ENCODE assay signal across 8 cellular contexts in the genomic region with DNA sequence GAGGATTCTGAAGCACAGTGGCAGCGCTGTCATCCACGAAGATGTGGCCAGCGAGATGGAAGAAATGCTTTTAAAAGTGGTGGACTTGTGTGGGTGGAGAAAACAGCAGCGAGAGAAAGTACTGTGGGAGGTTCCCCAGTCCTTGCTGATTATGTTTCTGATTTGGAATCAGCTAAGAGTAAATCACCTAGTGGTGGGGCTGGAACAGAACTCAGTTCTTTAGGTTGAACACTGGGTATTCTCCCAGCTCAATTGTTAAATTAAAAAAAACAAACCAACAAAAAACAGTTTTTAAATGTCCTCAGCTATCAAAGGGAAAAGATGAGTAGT. TPM values are rescaled to one million over a fixed set of nuclear protein-coding genes. Genes with fewer than 3 reads are reported as not detected.
A peak's percentile ranks its signal among the peaks of the same experiment; 100 is the strongest.
DNase-seq lines count a peak whose midpoint lies in the region; ATAC-seq and TF ChIP-seq lines count a peak whose summit lies in the region.

No MANE protein-coding gene starts in this region.

- 0 to 1% (median 0%) methylated on average over 4 of the region's 4 CpGs for WGBS in heart left ventricle, 4 donors
- WGBS in sigmoid colon, 2 donors = 1% methylated on average over 4 of the region's 4 CpGs

- H3K36me3 Mint-ChIP-seq in CD8-positive, alpha-beta T cell = peaks cover 18% of the 10 kb centered on the region
- peaks cover 21% of the 10 kb centered on the region for H3K36me3 Mint-ChIP-seq in activated CD4-positive, alpha-beta memory T cell treated with anti-CD3 and anti-CD28 coated beads, Interleukin-2, amount 10 ng/mL, durations not matched to agents 7 days and 5 days (ENCODE audit: low read depth)

- TF ChIP-seq POLR2A in heart left ventricle (IDR thresholded peaks at IDR 0.05) (no peak), sigmoid colon (IDR thresholded peaks at IDR 0.05) (no peak)

- ATAC-seq in CD8-positive, alpha-beta T cell = peak; percentile 66
- peak; percentile 28 for ATAC-seq in GM19372 (IDR thresholded peaks at IDR 0.05; ENCODE audit: low read depth, unreplicated experiment)
- ATAC-seq in HG03442 (IDR thresholded peaks at IDR 0.05; ENCODE audit: unreplicated experiment) = peak; percentile 25
- peak in 1 of 4 donors; percentile 8 for ATAC-seq in heart left ventricle

- TF ChIP-seq CTCF in CD8-positive, alpha-beta T cell (IDR thresholded peaks at IDR 0.05) = peak; percentile 25
- TF ChIP-seq CTCF in heart left ventricle (IDR thresholded peaks at IDR 0.05) (peak in 2 of 12 donors; percentile 5 to 19), sigmoid colon (IDR thresholded peaks at IDR 0.05) (peak in 1 of 4 experiments; percentile 20)

- POLR2A ChIA-PET in CD8-positive, alpha-beta T cell (lab: Charles Lee) = no interaction called here
- POLR2A ChIA-PET in activated CD4-positive, alpha-beta memory T cell treated with anti-CD3 and anti-CD28 coated beads, Interleukin-2, amount 10 ng/mL, durations not matched to agents 7 days and 5 days (lab: Charles Lee) = no interaction called here

- peak overlapping the region; percentile 55 for H3K27ac ChIP-seq in CD8-positive, alpha-beta T cell (ENCODE audit: low read depth, low read length)
- H3K27ac ChIP-seq in heart left ventricle (peak overlapping the region; percentile 70 to 89 (median 80)), sigmoid colon (peak overlapping the region; percentile 77 to 90 (median 86))

- H3K36me3 ChIP-seq in CD8-positive, alpha-beta T cell (ENCODE audit: insufficient read depth, low read length) = no peaks in the 10 kb centered on the region
- H3K36me3 ChIP-seq in heart left ventricle (peaks cover 0 to 30% (median 15%) of the 10 kb centered on the region in 9 donors), sigmoid colon (peaks cover 0 to 20% (median 4%) of the 10 kb centered on the region in 4 donors)

- no peaks in the 10 kb centered on the region for H3K9me3 ChIP-seq in CD8-positive, alpha-beta T cell (ENCODE audit: low read length)
- H3K9me3 ChIP-seq in heart left ventricle (no peaks in the 10 kb centered on the region), sigmoid colon (no peaks in the 10 kb centered on the region)

- H3K27me3 Mint-ChIP-seq in CD8-positive, alpha-beta T cell (ENCODE audit: low read depth) = peaks cover 21% of the 10 kb centered on the region
- H3K27me3 Mint-ChIP-seq in activated CD4-positive, alpha-beta memory T cell treated with anti-CD3 and anti-CD28 coated beads, Interleukin-2, amount 10 ng/mL, durations not matched to agents 7 days and 5 days = peaks cover 25% of the 10 kb centered on the region

- DNase-seq in CD8-positive, alpha-beta T cell = peak in 2 of 7 experiments; percentile 15 to 25
- DNase-seq in activated CD4-positive, alpha-beta memory T cell treated with anti-CD3 and anti-CD28 coated beads, Interleukin-2, amount 10 ng/mL, durations not matched to agents 7 days and 5 days = no peak
- no peak for DNase-seq in heart left ventricle
- DNase-seq in sigmoid colon = no peak
- DNase-seq in NCI-H2196 treated with DMSO at 0.1 percent for 48 hours (lab: John Stamatoyannopoulos, UW; ENCODE audit: unreplicated experiment) = no peak
- DNase-seq in stimulated activated CD4-positive, alpha-beta T cell treated with anti-CD3 and anti-CD28 coated beads, Interleukin-2, amount 100 ng/mL, for 48 hours = no peak

- peaks cover 9% of the 10 kb centered on the region for H3K4me1 ChIP-seq in CD8-positive, alpha-beta T cell (ENCODE audit: insufficient read depth, low read length)
- peaks cover 7 to 40% (median 19%) of the 10 kb centered on the region in 12 donors for H3K4me1 ChIP-seq in heart left ventricle
- peaks cover 0 to 34% (median 25%) of the 10 kb centered on the region in 4 donors for H3K4me1 ChIP-seq in sigmoid colon

- peak overlapping the region; percentile 56 for H3K27ac Mint-ChIP-seq in CD8-positive, alpha-beta T cell
- no peak overlapping the region for H3K27ac Mint-ChIP-seq in activated CD4-positive, alpha-beta memory T cell treated with anti-CD3 and anti-CD28 coated beads, Interleukin-2, amount 10 ng/mL, durations not matched to agents 7 days and 5 days

- H3K4me3 ChIP-seq in CD8-positive, alpha-beta T cell (ENCODE audit: low read depth, low read length) = peak overlapping the region; percentile 90
- H3K4me3 ChIP-seq in heart left ventricle (peak overlapping the region; percentile 48 to 96 (median 73)), sigmoid colon (peak overlapping the region; percentile 52 to 74 (median 60))

- CTCF ChIA-PET in CD8-positive, alpha-beta T cell (lab: Charles Lee) = interaction anchor here (1.2 kb wide), 1 partner anchor 427 kb away, joined by 3 read pairs; no protein-coding TSS in a partner anchor
- CTCF ChIA-PET in activated CD4-positive, alpha-beta memory T cell treated with anti-CD3 and anti-CD28 coated beads, Interleukin-2, amount 10 ng/mL, durations not matched to agents 7 days and 5 days (lab: Charles Lee) = interaction anchor here (1.7 kb wide), 1 partner anchor 52 kb away, joined by 7 read pairs; no protein-coding TSS in a partner anchor

- intact Hi-C loops in CD8-positive, alpha-beta T cell (cut with DNase I, micrococcal nuclease) = no loop called here
- intact Hi-C loops in heart left ventricle (cut with DNase I) = no loop called here
- intact Hi-C loops in sigmoid colon (cut with DNase I) = no loop called here

- TF ChIP-seq EP300 in sigmoid colon (IDR thresholded peaks at IDR 0.05) = no peak

- H3K4me3 Mint-ChIP-seq in CD8-positive, alpha-beta T cell = peak overlapping the region; percentile 86
- peak overlapping the region; percentile 75 for H3K4me3 Mint-ChIP-seq in activated CD4-positive, alpha-beta memory T cell treated with anti-CD3 and anti-CD28 coated beads, Interleukin-2, amount 10 ng/mL, durations not matched to agents 7 days and 5 days

- H3K27me3 ChIP-seq in CD8-positive, alpha-beta T cell (ENCODE audit: insufficient read depth, low read length) = no peaks in the 10 kb centered on the region
- H3K27me3 ChIP-seq in heart left ventricle (peaks cover 0 to 29% (median 0%) of the 10 kb centered on the region in 9 donors), sigmoid colon (no peaks in the 10 kb centered on the region)

- H3K4me1 Mint-ChIP-seq in CD8-positive, alpha-beta T cell (ENCODE audit: low read depth) = peaks cover 31% of the 10 kb centered on the region
- H3K4me1 Mint-ChIP-seq in activated CD4-positive, alpha-beta memory T cell treated with anti-CD3 and anti-CD28 coated beads, Interleukin-2, amount 10 ng/mL, durations not matched to agents 7 days and 5 days = peaks cover 15% of the 10 kb centered on the region

- no peaks in the 10 kb centered on the region for H3K9me3 Mint-ChIP-seq in CD8-positive, alpha-beta T cell
- no peaks in the 10 kb centered on the region for H3K9me3 Mint-ChIP-seq in activated CD4-positive, alpha-beta memory T cell treated with anti-CD3 and anti-CD28 coated beads, Interleukin-2, amount 10 ng/mL, durations not matched to agents 7 days and 5 days

RNA-seq across cellular contexts. Expression of gene ZNF322, which starts 0.5 kb away (rescaled TPM):
- under 1 TPM; 0.35 to 0.94 TPM for total RNA-seq in CD8-positive, alpha-beta T cell
- 10 to 100 TPM; 10.3 to 12.3 TPM for total RNA-seq in activated CD4-positive, alpha-beta memory T cell treated with anti-CD3 and anti-CD28 coated beads, Interleukin-2, amount 10 ng/mL, durations not matched to agents 7 days and 5 days
- 10 to 100 TPM in 6 of 9 donors, 1 to 10 TPM in 3; 7.1 to 17.2 (median 13.4) TPM for total RNA-seq in heart left ventricle
- 1 to 10 TPM; 4.0 to 7.8 TPM for polyA plus RNA-seq in heart left ventricle
- 10 to 100 TPM; 15.6 to 21.8 (median 20.3) TPM for total RNA-seq in sigmoid colon
- polyA plus RNA-seq in sigmoid colon = 1 to 10 TPM; 6.5 to 6.6 (median 6.6) TPM

Comparison
In these comparisons a context has a peak if more than half of its experiments do, and no peak if none do; other contexts are left out.
1. RNA of gene ZNF322, which starts 0.5 kb away (total RNA-seq): 15.6 to 21.8 TPM in sigmoid colon, 7.1 to 17.2 TPM in heart left ventricle and 10.3 to 12.3 TPM in activated CD4-positive, alpha-beta memory T cell treated with anti-CD3 and anti-CD28 coated beads, Interleukin-2, amount 10 ng/mL, durations not matched to agents 7 days and 5 days; 0.35 to 0.94 TPM in CD8-positive, alpha-beta T cell; every median in the first group is over 4 times any median in the second.
2. Peak in every context shown above with its lines, with median percentiles within 50 percentile points of each other: H3K27ac ChIP-seq and H3K4me3 ChIP-seq.